1 cellular context compared by ENCODE assay signal in the genomic region with DNA sequence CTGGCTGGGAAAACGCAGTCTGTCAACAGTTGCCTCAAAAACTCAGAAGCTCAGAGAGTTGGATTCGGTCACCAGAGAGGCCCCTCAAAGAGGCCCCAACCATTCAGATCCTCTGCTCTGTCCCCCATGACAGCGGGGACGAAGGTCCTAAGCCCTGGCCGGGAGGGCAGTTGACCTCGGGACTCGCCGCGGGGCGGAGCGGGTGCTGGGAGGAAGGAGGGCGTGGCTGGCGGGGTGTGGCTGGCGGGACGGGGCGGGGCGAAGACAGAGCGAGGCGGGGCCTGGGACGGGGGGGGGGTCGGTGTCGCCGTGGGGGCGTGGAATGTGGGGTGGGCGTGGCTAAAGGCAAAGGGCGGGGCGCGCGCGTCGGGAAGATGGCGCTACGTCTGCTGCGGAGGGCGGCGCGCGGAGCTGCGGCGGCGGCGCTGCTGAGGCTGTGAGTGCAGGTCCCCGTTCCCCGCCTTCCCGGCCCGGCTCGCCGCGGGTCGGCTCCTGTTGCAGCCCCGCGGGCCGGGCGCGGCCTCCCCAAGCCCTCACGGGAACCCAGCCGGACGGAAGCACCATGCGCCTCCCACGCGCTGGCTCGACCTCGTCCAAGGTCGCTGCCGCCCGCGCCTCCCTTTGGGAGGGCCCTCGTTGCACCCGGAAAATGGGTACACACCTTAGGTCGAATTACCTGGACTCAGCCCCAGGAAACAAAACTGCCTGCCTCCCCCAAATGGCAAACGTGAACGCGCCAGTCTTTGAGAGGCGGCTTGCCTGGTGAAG.
TF ChIP-seq lines count a peak whose summit lies in the region.

A gene (plus strand): TSS at position 369 of the 768 bp plus-strand sequence.

TF ChIP-seq in PFSK-1, 5 proteins besides CTCF, POLR2A, EP300 and RAD21 (continued from another document):
- TF ChIP-seq, protein P1, sequence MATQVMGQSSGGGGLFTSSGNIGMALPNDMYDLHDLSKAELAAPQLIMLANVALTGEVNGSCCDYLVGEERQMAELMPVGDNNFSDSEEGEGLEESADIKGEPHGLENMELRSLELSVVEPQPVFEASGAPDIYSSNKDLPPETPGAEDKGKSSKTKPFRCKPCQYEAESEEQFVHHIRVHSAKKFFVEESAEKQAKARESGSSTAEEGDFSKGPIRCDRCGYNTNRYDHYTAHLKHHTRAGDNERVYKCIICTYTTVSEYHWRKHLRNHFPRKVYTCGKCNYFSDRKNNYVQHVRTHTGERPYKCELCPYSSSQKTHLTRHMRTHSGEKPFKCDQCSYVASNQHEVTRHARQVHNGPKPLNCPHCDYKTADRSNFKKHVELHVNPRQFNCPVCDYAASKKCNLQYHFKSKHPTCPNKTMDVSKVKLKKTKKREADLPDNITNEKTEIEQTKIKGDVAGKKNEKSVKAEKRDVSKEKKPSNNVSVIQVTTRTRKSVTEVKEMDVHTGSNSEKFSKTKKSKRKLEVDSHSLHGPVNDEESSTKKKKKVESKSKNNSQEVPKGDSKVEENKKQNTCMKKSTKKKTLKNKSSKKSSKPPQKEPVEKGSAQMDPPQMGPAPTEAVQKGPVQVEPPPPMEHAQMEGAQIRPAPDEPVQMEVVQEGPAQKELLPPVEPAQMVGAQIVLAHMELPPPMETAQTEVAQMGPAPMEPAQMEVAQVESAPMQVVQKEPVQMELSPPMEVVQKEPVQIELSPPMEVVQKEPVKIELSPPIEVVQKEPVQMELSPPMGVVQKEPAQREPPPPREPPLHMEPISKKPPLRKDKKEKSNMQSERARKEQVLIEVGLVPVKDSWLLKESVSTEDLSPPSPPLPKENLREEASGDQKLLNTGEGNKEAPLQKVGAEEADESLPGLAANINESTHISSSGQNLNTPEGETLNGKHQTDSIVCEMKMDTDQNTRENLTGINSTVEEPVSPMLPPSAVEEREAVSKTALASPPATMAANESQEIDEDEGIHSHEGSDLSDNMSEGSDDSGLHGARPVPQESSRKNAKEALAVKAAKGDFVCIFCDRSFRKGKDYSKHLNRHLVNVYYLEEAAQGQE (IDR thresholded peaks at IDR 0.05; ENCODE audit: insufficient read depth in 1 of 2, low read depth in 2 of 2, low read length in 2 of 2): no peak
- TF ChIP-seq SIN3A (IDR thresholded peaks at IDR 0.05; ENCODE audit: borderline replicate concordance, insufficient read depth, low read length) (no peak), FOXP2 (optimal IDR thresholded peaks at IDR 0.05; ENCODE audit: borderline replicate concordance, extremely low read depth, extremely low read length, insufficient read depth) (peak; percentile 56)
